Comparison of ENCODE assay signal across 11 cellular contexts in genomic region chr9:128414461-128414860, GRCh38. TPM values are rescaled to one million over a fixed set of nuclear protein-coding genes. Genes with fewer than 3 reads are reported as not detected.
DNase-seq lines count a peak whose midpoint lies in the region; ATAC-seq, FAIRE-seq and TF ChIP-seq lines count a peak whose summit lies in the region.
"Had no signal": no experiment of that assay in that cellular context is flagged by ENCODE, and none has a peak within 500 bp of the region (broad histone marks: within the 10 kb centered on the region; RNA-seq: fewer than 3 reads in every experiment).

No MANE protein-coding gene starts in this region.

- H3K9ac ChIP-seq in smooth muscle cell (ENCODE audit: low read depth): no peak overlapping the region

- H3K4me1 ChIP-seq in RWPE2 (ENCODE audit: insufficient read depth, poor library complexity, severe bottlenecking): no peaks in the 10 kb centered on the region
- no peaks in the 10 kb centered on the region for H3K4me1 ChIP-seq in smooth muscle cell (ENCODE audit: low read depth)

- H3K79me2 ChIP-seq in smooth muscle cell (ENCODE audit: low read depth): no peaks in the 10 kb centered on the region

- H3K27me3 ChIP-seq in RWPE2 (ENCODE audit: insufficient read depth, poor library complexity, severe bottlenecking) (no peaks in the 10 kb centered on the region), smooth muscle cell (ENCODE audit: low read depth) (peaks cover 5% of the 10 kb centered on the region)

- H3K27ac ChIP-seq in RWPE2 (ENCODE audit: poor library complexity, severe bottlenecking) (no peak overlapping the region), smooth muscle cell (ENCODE audit: low read depth) (no peak overlapping the region)

- H3K36me3 ChIP-seq in RWPE2 (ENCODE audit: low read depth): no peaks in the 10 kb centered on the region
- H3K36me3 ChIP-seq in smooth muscle cell (ENCODE audit: low read depth): no peaks in the 10 kb centered on the region

- 66% methylated on average over 3 of the region's 3 CpGs for WGBS in smooth muscle cell (ENCODE audit: low lambda C conversion rate)

- no peak overlapping the region for H2AFZ ChIP-seq in smooth muscle cell (ENCODE audit: low read depth)

- DNase-seq in NCI-H82 (lab: John Stamatoyannopoulos, UW) (peak; percentile 38), NCI-H82 treated with DMSO at 0.1 percent for 48 hours (lab: John Stamatoyannopoulos, UW; ENCODE audit: unreplicated experiment) (no peak), RWPE2 (ENCODE audit: low spot score) (no peak), smooth muscle cell (lab: John Stamatoyannopoulos, UW; ENCODE audit: unreplicated experiment) (no peak), HTR-8/SVneo (ENCODE audit: insufficient read length, low spot score) (no peak), NCI-H774 (lab: John Stamatoyannopoulos, UW) (no peak)
- DNase-seq: activated naive CD4-positive, alpha-beta T cell treated with anti-CD3 and anti-CD28 coated beads for 36 hours had no signal

- H3K4me2 ChIP-seq in smooth muscle cell: no peak overlapping the region

- H3F3A ChIP-seq in smooth muscle cell (ENCODE audit: low read depth): no peaks in the 10 kb centered on the region

- H3K4me3 ChIP-seq in RWPE2 (ENCODE audit: severe bottlenecking): no peak overlapping the region
- no peak overlapping the region for H3K4me3 ChIP-seq in smooth muscle cell

- no peak for FAIRE-seq in HTR-8/SVneo (lab: Jason Lieb, UNC)
- FAIRE-seq: A204.1, H54 had no signal

- H3K9me3 ChIP-seq in RWPE2 (ENCODE audit: severe bottlenecking) (no peaks in the 10 kb centered on the region), smooth muscle cell (replicated peaks; ENCODE audit: low read depth) (no peaks in the 10 kb centered on the region)

- H4K20me1 ChIP-seq in smooth muscle cell (ENCODE audit: low read depth): no peaks in the 10 kb centered on the region

- peak; percentile 8 for TF ChIP-seq CTCF in RWPE2 (IDR thresholded peaks at IDR 0.05; ENCODE audit: poor library complexity, severe bottlenecking)
- peak; percentile 13 for TF ChIP-seq CTCF in smooth muscle cell (IDR thresholded peaks at IDR 0.05; ENCODE audit: borderline replicate concordance, insufficient read depth, poor library complexity, severe bottlenecking)

- ATAC-seq in RWPE2 (ENCODE audit: low read depth) (peak; percentile 45; the same call in 1 of the 3 replicates), esophagus mucosa (peak; percentile 19), GM21529 (IDR thresholded peaks at IDR 0.05; ENCODE audit: unreplicated experiment) (no peak)

RNA-seq across cellular contexts. Expression of gene CERCAM, which starts 6.2 kb away (rescaled TPM):
- total RNA-seq in esophagus mucosa (5.5 TPM), smooth muscle cell (116 and 129 TPM in 2 replicates)
- polyA plus RNA-seq in smooth muscle cell: 310 and 357 TPM in 2 replicates

RNA-seq across cellular contexts. Expression of gene ODF2, which starts 41.3 kb away (rescaled TPM):
- total RNA-seq in esophagus mucosa (14.5 TPM), smooth muscle cell (17.7 and 27.9 TPM in 2 replicates)
- polyA plus RNA-seq in smooth muscle cell: 31.6 and 33.2 TPM in 2 replicates

RNA-seq across cellular contexts. Expression of gene URM1, which starts 43.3 kb away (rescaled TPM):
- total RNA-seq in esophagus mucosa: 38.5 TPM
- 27.1 and 27.3 TPM in 2 replicates for total RNA-seq in smooth muscle cell
- 41.2 and 48.7 TPM in 2 replicates for polyA plus RNA-seq in smooth muscle cell

Comparison
In these comparisons a context has a peak if more than half of its experiments do, and no peak if none do; other contexts are left out.
1. RNA of gene CERCAM, which starts 6.2 kb away (total RNA-seq): 116 to 129 TPM in smooth muscle cell; 5.5 TPM in esophagus mucosa (single experiment); every median in the first group is over 10 times any median in the second.